Comparison of ENCODE assay signal across 22 cellular contexts in the genomic region with DNA sequence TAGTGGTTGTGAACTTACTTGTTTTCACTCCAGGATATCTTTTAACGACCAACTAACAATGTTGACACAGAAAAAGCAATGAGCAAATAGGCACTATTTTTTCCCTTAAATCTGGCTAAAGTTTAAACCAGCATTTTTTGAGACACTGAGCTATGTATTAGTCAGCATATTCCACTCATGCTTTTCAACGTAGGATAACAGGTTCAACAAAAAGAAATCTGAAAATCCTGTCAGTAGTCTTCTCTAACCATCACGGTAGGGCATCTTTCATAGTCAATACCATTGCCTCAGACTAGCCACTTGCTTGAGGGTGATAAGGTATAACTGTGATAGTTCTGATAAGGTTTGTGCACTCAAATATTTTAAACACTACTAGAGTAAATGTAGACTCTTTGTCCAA.
"Had no signal": no experiment of that assay in that cellular context is flagged by ENCODE, and none has a peak within 500 bp of the region (broad histone marks: within the 10 kb centered on the region; RNA-seq: fewer than 3 reads in every experiment).

No MANE protein-coding gene starts in this region.

- H3K4me1 Mint-ChIP-seq: naive B cell had no signal

- H3K4me1 ChIP-seq: colonic mucosa, esophagus squamous epithelium, gastrocnemius medialis, heart left ventricle, left lung, lower lobe of right lung had no signal

- H3K27me3 ChIP-seq: colonic mucosa, esophagus squamous epithelium, gastrocnemius medialis, heart left ventricle, left lung had no signal

- DNase-seq: colonic mucosa; cortex of kidney; effector CD8-positive, alpha-beta T cell; effector memory CD8-positive, alpha-beta T cell; endodermal cell; erythroblast; esophagus squamous epithelium; foreskin fibroblast; foreskin melanocyte; gastrocnemius medialis; heart left ventricle; hippocampal formation; left cardiac atrium; left lung; lower lobe of right lung; mesenchymal stem cell; mucosa of descending colon; naive B cell had no signal

- H3K4me3 ChIP-seq: colonic mucosa, esophagus squamous epithelium, gastrocnemius medialis, heart left ventricle, left lung, lower lobe of right lung, mucosa of descending colon had no signal

- H3K36me3 ChIP-seq: colonic mucosa, esophagus squamous epithelium, gastrocnemius medialis, heart left ventricle, left lung, lower lobe of right lung had no signal

- H3K9me3 Mint-ChIP-seq: endodermal cell had no signal

- H3K9me3 ChIP-seq: colonic mucosa, gastrocnemius medialis, lower lobe of right lung, mucosa of descending colon had no signal

- ATAC-seq: effector memory CD8-positive, alpha-beta T cell; esophagus mucosa; gastrocnemius medialis; heart left ventricle; left cardiac atrium; left lung; lower lobe of right lung; mucosa of descending colon had no signal

- H3K36me3 Mint-ChIP-seq: mesothelial cell of epicardium, naive B cell had no signal

- H3K27ac Mint-ChIP-seq: dendritic cell treated with granulocyte-macrophage colony-stimulating factor and Interleukin-4, amounts not matched to agents 40 ng/mL and 50 ng/mL, for 4 days; effector memory CD8-positive, alpha-beta T cell; endodermal cell; mesothelial cell of epicardium; naive B cell had no signal

- H3K27me3 Mint-ChIP-seq: dendritic cell treated with granulocyte-macrophage colony-stimulating factor and Interleukin-4, amounts not matched to agents 40 ng/mL and 50 ng/mL, for 4 days; effector memory CD8-positive, alpha-beta T cell; naive B cell had no signal

- H3K4me3 Mint-ChIP-seq: dendritic cell treated with granulocyte-macrophage colony-stimulating factor and Interleukin-4, amounts not matched to agents 40 ng/mL and 50 ng/mL, for 4 days; effector memory CD8-positive, alpha-beta T cell; endodermal cell; mesothelial cell of epicardium; naive B cell had no signal

- H3K27ac ChIP-seq: colonic mucosa, epithelial cell of prostate, esophagus squamous epithelium, gastrocnemius medialis, heart left ventricle, left lung, lower lobe of right lung had no signal
